In the genomic region with DNA sequence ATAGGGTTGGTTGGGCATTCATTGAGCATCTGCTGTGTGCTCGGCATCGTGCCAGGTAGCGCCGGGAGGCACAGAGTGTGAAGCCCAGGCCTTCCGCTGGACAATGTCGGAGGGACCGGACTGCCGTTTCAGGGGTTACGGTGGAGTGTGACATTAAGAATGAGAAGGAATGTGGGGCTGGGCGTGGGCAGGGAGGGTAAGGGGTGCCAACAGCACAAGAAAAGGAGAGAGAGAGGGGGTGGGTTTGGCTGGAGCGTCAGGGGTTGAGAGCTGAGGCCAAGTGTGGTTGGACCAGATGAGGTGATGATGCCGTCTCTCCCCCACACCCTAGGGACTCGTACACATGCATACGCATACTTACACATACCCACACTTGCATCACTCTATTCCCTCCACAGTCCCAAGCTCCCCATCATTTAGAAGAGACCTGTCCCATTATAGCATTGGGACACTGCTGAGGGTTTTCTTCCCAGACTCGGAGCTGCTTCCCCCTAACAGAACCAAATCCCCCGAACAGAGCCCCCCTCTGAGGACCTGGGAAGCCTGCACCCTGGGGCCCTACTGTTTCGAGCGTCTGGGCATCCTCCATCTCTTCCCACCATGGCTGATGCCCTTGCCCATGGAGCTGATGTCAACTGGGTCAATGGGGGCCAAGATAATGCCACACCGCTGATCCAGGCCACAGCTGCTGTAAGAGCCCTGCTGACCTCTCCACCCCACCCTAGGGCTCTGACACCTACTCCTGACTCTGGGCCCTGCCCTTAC, we compare ENCODE assay signal across 13 cellular contexts. TPM values are rescaled to one million over a fixed set of nuclear protein-coding genes. Genes with fewer than 3 reads are reported as not detected.
DNase-seq lines count a peak whose midpoint lies in the region; ATAC-seq and TF ChIP-seq lines count a peak whose summit lies in the region.
"Had no signal": no experiment of that assay in that cellular context is flagged by ENCODE, and none has a peak within 500 bp of the region (broad histone marks: within the 10 kb centered on the region; RNA-seq: fewer than 3 reads in every experiment).

No MANE protein-coding gene starts in this region.

- no peaks in the 10 kb centered on the region for H3K9me3 ChIP-seq in left ventricle myocardium inferior (replicated peaks)
- H3K9me3 ChIP-seq in heart right ventricle: no peaks in the 10 kb centered on the region
- H3K9me3 ChIP-seq in esophagus muscularis mucosa: no peaks in the 10 kb centered on the region
- H3K9me3 ChIP-seq: lower lobe of right lung had no signal

- H3K27me3 Mint-ChIP-seq in stimulated activated naive CD8-positive, alpha-beta T cell treated with anti-CD3 and anti-CD28 coated beads, Interleukin-15, amount 100 ng/mL, for 72 hours: no peaks in the 10 kb centered on the region

- DNase-seq in left ventricle myocardium inferior (no peak), heart right ventricle (no peak), esophagus muscularis mucosa (ENCODE audit: extremely low spot score) (no peak), brain microvascular endothelial cell (no peak), iPS-NIHi7 (ENCODE audit: extremely low spot score) (no peak)
- DNase-seq in stimulated activated naive CD8-positive, alpha-beta T cell treated with anti-CD3 and anti-CD28 coated beads, Interleukin-15, amount 100 ng/mL, for 72 hours: no peak
- DNase-seq: AML-193, amygdala, lower lobe of right lung, NCI-H2107 had no signal

- ATAC-seq in heart right ventricle: no peak
- ATAC-seq in stimulated activated naive CD8-positive, alpha-beta T cell treated with anti-CD3 and anti-CD28 coated beads, Interleukin-15, amount 100 ng/mL, for 72 hours: no peak
- ATAC-seq: lower lobe of right lung, Panc1, WTC11 had no signal

- H3K4me1 ChIP-seq in left ventricle myocardium inferior: peaks cover 49% of the 10 kb centered on the region
- peaks cover 4 to 41% (median 35%) of the 10 kb centered on the region in 9 donors for H3K4me1 ChIP-seq in heart right ventricle
- H3K4me1 ChIP-seq in esophagus muscularis mucosa: peaks cover 23 to 52% (median 43%) of the 10 kb centered on the region in 4 donors

- WGBS in heart right ventricle, 2 donors: 64 to 77% methylated on average over 18 to 19 of the region's 19 CpGs
- 71% methylated on average over 19 of the region's 19 CpGs for WGBS in esophagus muscularis mucosa

- H3K4me1 Mint-ChIP-seq in stimulated activated naive CD8-positive, alpha-beta T cell treated with anti-CD3 and anti-CD28 coated beads, Interleukin-15, amount 100 ng/mL, for 72 hours: peaks cover 75% of the 10 kb centered on the region

- TF ChIP-seq CTCF in left ventricle myocardium inferior (IDR thresholded peaks at IDR 0.05; ENCODE audit: borderline replicate concordance): no peak
- TF ChIP-seq CTCF in heart right ventricle (IDR thresholded peaks at IDR 0.05): no peak
- no peak for TF ChIP-seq CTCF in esophagus muscularis mucosa (IDR thresholded peaks at IDR 0.05)
- TF ChIP-seq CTCF in brain microvascular endothelial cell (IDR thresholded peaks at IDR 0.05; ENCODE audit: low read depth, low read length, missing control alignments): no peak

- peak overlapping the region; percentile 99 for H3K27ac ChIP-seq in left ventricle myocardium inferior (replicated peaks)
- peak overlapping the region in 5 of 10 donors; percentile 98 to 100 (median 99) for H3K27ac ChIP-seq in heart right ventricle
- H3K27ac ChIP-seq in esophagus muscularis mucosa (replicated peaks in 1 of 4): peak overlapping the region in 3 of 4 donors; percentile 98 to 99 (median 99)
- no peak overlapping the region for H3K27ac ChIP-seq in brain microvascular endothelial cell

- no peak for TF ChIP-seq EP300 in esophagus muscularis mucosa (IDR thresholded peaks at IDR 0.05)

- H3K36me3 ChIP-seq in left ventricle myocardium inferior: no peaks in the 10 kb centered on the region
- H3K36me3 ChIP-seq in heart right ventricle: peaks cover 0 to 32% (median 0%) of the 10 kb centered on the region in 9 donors
- H3K36me3 ChIP-seq in esophagus muscularis mucosa: no peaks in the 10 kb centered on the region
- H3K36me3 ChIP-seq in brain microvascular endothelial cell (replicated peaks): no peaks in the 10 kb centered on the region
- H3K36me3 ChIP-seq: lower lobe of right lung had no signal

- intact Hi-C loops in left ventricle myocardium inferior (cut with micrococcal nuclease): loop anchor here (10.0 kb wide), 1 partner anchor 74 kb away; no protein-coding TSS in a partner anchor
- intact Hi-C loops in heart right ventricle (cut with DNase I): loop anchor here in 4 of 10 donors (2.0 to 5.0 kb wide), 3 partner anchors 51 to 68 kb away; a partner anchor contains a TSS
- intact Hi-C loops in esophagus muscularis mucosa (cut with DNase I): no loop called here

- no peaks in the 10 kb centered on the region for H3K27me3 ChIP-seq in left ventricle myocardium inferior (ENCODE audit: low read depth)
- no peaks in the 10 kb centered on the region for H3K27me3 ChIP-seq in heart right ventricle
- H3K27me3 ChIP-seq in esophagus muscularis mucosa: peaks cover 0 to under 1% (median 0%) of the 10 kb centered on the region in 4 donors
- no peaks in the 10 kb centered on the region for H3K27me3 ChIP-seq in brain microvascular endothelial cell (replicated peaks)

- no peaks in the 10 kb centered on the region for H3K9me3 Mint-ChIP-seq in stimulated activated naive CD8-positive, alpha-beta T cell treated with anti-CD3 and anti-CD28 coated beads, Interleukin-15, amount 100 ng/mL, for 72 hours
- H3K9me3 Mint-ChIP-seq: WTC11 had no signal

- H3K4me3 ChIP-seq in left ventricle myocardium inferior: no peak overlapping the region
- no peak overlapping the region for H3K4me3 ChIP-seq in heart right ventricle
- H3K4me3 ChIP-seq in esophagus muscularis mucosa: no peak overlapping the region
- no peak overlapping the region for H3K4me3 ChIP-seq in brain microvascular endothelial cell (ENCODE audit: low read depth, low read length)
- H3K4me3 ChIP-seq: lower lobe of right lung had no signal

- no peak for TF ChIP-seq POLR2A in esophagus muscularis mucosa (IDR thresholded peaks at IDR 0.05; ENCODE audit: low read depth)

- H3K27ac Mint-ChIP-seq in stimulated activated naive CD8-positive, alpha-beta T cell treated with anti-CD3 and anti-CD28 coated beads, Interleukin-15, amount 100 ng/mL, for 72 hours: peak overlapping the region; percentile 66 to 92

- in situ Hi-C loops in brain microvascular endothelial cell (cut with HindIII; ENCODE audit: low pct_ligation_motif_present, low sequenced_read_pairs): no loop called here

- no peak overlapping the region for H3K4me3 Mint-ChIP-seq in stimulated activated naive CD8-positive, alpha-beta T cell treated with anti-CD3 and anti-CD28 coated beads, Interleukin-15, amount 100 ng/mL, for 72 hours

RNA-seq across cellular contexts. Expression of a gene that starts 3.3 kb away (rescaled TPM):
- total RNA-seq in left ventricle myocardium inferior: 3.9 TPM
- 1 to 10 TPM; 4.3 to 8.5 (median 5.3) TPM for total RNA-seq in heart right ventricle
- polyA plus RNA-seq in heart right ventricle: 1 to 10 TPM; 4.5 to 6.6 TPM
- total RNA-seq in esophagus muscularis mucosa: 10 to 100 TPM in 2 of 4 donors, 1 to 10 TPM in 2; 9.1 to 18.2 (median 13.3) TPM

RNA-seq across cellular contexts. Expression of a gene that starts 6.3 kb away (rescaled TPM):
- total RNA-seq in left ventricle myocardium inferior (not detected), heart right ventricle (under 1 TPM in 1 of 10 donors, not detected in 9; 0.39 TPM), esophagus muscularis mucosa (under 1 TPM in 1 of 4 donors, not detected in 3; 0.42 TPM)
- polyA plus RNA-seq in heart right ventricle: not detected
- total RNA-seq: HT-29, lower lobe of right lung, WTC11 had no signal

RNA-seq across cellular contexts. Expression of a gene that starts 12.3 kb away (rescaled TPM):
- total RNA-seq in left ventricle myocardium inferior (13.4 TPM), heart right ventricle (10 to 100 TPM in 7 of 10 donors, 1 to 10 TPM in 3; 7.4 to 23.4 (median 16.7) TPM), esophagus muscularis mucosa (10 to 100 TPM in 1 of 4 donors, 1 to 10 TPM in 3; 2.1 to 11.4 (median 4.6) TPM)
- 1 to 10 TPM; 2.4 to 9.7 TPM for polyA plus RNA-seq in heart right ventricle
- total RNA-seq: HT-29 had no signal

RNA-seq across cellular contexts. Expression of a gene that starts 19.5 kb away (rescaled TPM):
- total RNA-seq in left ventricle myocardium inferior: 31.9 TPM
- total RNA-seq in heart right ventricle: 10 to 100 TPM; 21.7 to 45.9 (median 28.7) TPM
- polyA plus RNA-seq in heart right ventricle: 10 to 100 TPM; 22.4 to 55.5 TPM
- total RNA-seq in esophagus muscularis mucosa: 10 to 100 TPM; 13.9 to 27.0 (median 20.6) TPM

RNA-seq across cellular contexts. Expression of a gene that starts 32.2 kb away (rescaled TPM):
- total RNA-seq in left ventricle myocardium inferior (1.8 TPM), heart right ventricle (1 to 10 TPM; 1.1 to 4.4 (median 2.1) TPM), esophagus muscularis mucosa (1 to 10 TPM; 2.9 to 7.5 (median 5.6) TPM)
- polyA plus RNA-seq in heart right ventricle: 1 to 10 TPM; 1.9 to 3.5 TPM
